ENCODE assay signal across 1 cellular context in genomic region chr1:34867421-34867820, GRCh38.
TF ChIP-seq lines count a peak whose summit lies in the region.

No MANE protein-coding gene starts in this region.

TF ChIP-seq in IMR-90, 13 proteins besides CTCF, POLR2A, EP300 and RAD21 (continued from another document):
- TF ChIP-seq MAZ (IDR thresholded peaks at IDR 0.05; ENCODE audit: borderline replicate concordance, low read depth, low read length): no peak
- no peak for TF ChIP-seq RCOR1 (IDR thresholded peaks at IDR 0.05; ENCODE audit: insufficient replicate concordance, low read length)
- no peak for TF ChIP-seq RFX5 (IDR thresholded peaks at IDR 0.05; ENCODE audit: low read depth, low read length)
- TF ChIP-seq MXI1 (IDR thresholded peaks at IDR 0.05; ENCODE audit: borderline replicate concordance, low read depth, low read length): no peak
- TF ChIP-seq USF2 (IDR thresholded peaks at IDR 0.05; ENCODE audit: low read depth, low read length): no peak
- no peak for TF ChIP-seq MAFK (IDR thresholded peaks at IDR 0.05; ENCODE audit: low read depth, low read length)
- TF ChIP-seq NFE2L2 (IDR thresholded peaks at IDR 0.05; ENCODE audit: low read depth, low read length): no peak
- no peak for TF ChIP-seq CHD1 (IDR thresholded peaks at IDR 0.05; ENCODE audit: low read depth, low read length)
- TF ChIP-seq CEBPB (IDR thresholded peaks at IDR 0.05; ENCODE audit: low read depth, low read length): no peak
